17 cellular contexts compared by ENCODE assay signal in genomic region chr5:112635771-112636170, GRCh38.
"Had no signal": no experiment of that assay in that cellular context is flagged by ENCODE, and none has a peak within 500 bp of the region (broad histone marks: within the 10 kb centered on the region; RNA-seq: fewer than 3 reads in every experiment).

No MANE protein-coding gene starts in this region.

- H3K4me3 Mint-ChIP-seq: naive thymus-derived CD4-positive, alpha-beta T cell; neural crest cell had no signal

- H3K4me3 ChIP-seq: dorsolateral prefrontal cortex, gastroesophageal sphincter, ovary, smooth muscle cell, uterus had no signal

- H3K36me3 Mint-ChIP-seq: immature natural killer cell had no signal

- H3K4me1 ChIP-seq: uterus had no signal

- H3K27me3 ChIP-seq: dorsolateral prefrontal cortex, gastroesophageal sphincter, ovary, uterus had no signal

- H3K27ac ChIP-seq: gastroesophageal sphincter, ovary, uterus had no signal

- H3K36me3 ChIP-seq: gastroesophageal sphincter, ovary, uterus had no signal

- H3K4me2 ChIP-seq: smooth muscle cell had no signal

- H3K27me3 Mint-ChIP-seq: progenitor cell of endocrine pancreas had no signal

- H3K9me3 ChIP-seq: gastroesophageal sphincter, ovary, uterus had no signal

- H3K27ac Mint-ChIP-seq: naive thymus-derived CD4-positive, alpha-beta T cell had no signal

- H3K4me1 Mint-ChIP-seq: naive thymus-derived CD4-positive, alpha-beta T cell had no signal

- DNase-seq: cortex of kidney; dorsolateral prefrontal cortex; effector CD8-positive, alpha-beta T cell; glutamatergic neuron; immature natural killer cell; left colon; naive thymus-derived CD4-positive, alpha-beta T cell; nucleus accumbens; ovary; stimulated activated CD4-positive, alpha-beta T cell treated with anti-CD3 and anti-CD28 coated beads, Interleukin-2, amount 100 ng/mL, for 48 hours; stimulated activated naive CD4-positive, alpha-beta T cell treated with Interleukin-2 at 50 U/mL for 16 hours; uterus had no signal

- FAIRE-seq: keratinocyte had no signal
